In genomic region chr7:91556956-91557650, GRCh38 we compare ENCODE assay signal across 15 cellular contexts.
DNase-seq lines count a peak whose midpoint lies in the region; ATAC-seq, FAIRE-seq and TF ChIP-seq lines count a peak whose summit lies in the region.
"Had no signal": no experiment of that assay in that cellular context is flagged by ENCODE, and none has a peak within 500 bp of the region (broad histone marks: within the 10 kb centered on the region; RNA-seq: fewer than 3 reads in every experiment).

No MANE protein-coding gene starts in this region.

- no peaks in the 10 kb centered on the region for H3K79me1 ChIP-seq in neuronal stem cell (ENCODE audit: low read depth, low read length)

- no peak overlapping the region for H2BK5ac ChIP-seq in neuronal stem cell (ENCODE audit: low read length)

- H3K4ac ChIP-seq in neuronal stem cell (ENCODE audit: low read length), result no peak overlapping the region

- H3K9me3 ChIP-seq in HEK293 (ENCODE audit: control insufficient read depth, insufficient read depth, low read depth, low read length) (no peaks in the 10 kb centered on the region), PC-3 (ENCODE audit: low read length) (no peaks in the 10 kb centered on the region), neuronal stem cell (replicated peaks in 1 of 2; ENCODE audit: control insufficient read depth in 2 of 2, insufficient read depth in 1 of 2, low read depth in 1 of 2, low read length in 2 of 2) (no peaks in the 10 kb centered on the region)
- H3K9me3 ChIP-seq: gastroesophageal sphincter, right atrium auricular region had no signal

- no peak overlapping the region for H3K27ac ChIP-seq in HEK293 (ENCODE audit: extremely low read depth, low read depth, low read length)
- H3K27ac ChIP-seq in PC-3 (ENCODE audit: low read length), result peak overlapping the region; percentile 71
- H3K27ac ChIP-seq in neuronal stem cell (replicated peaks; ENCODE audit: low read length), result no peak overlapping the region
- H3K27ac ChIP-seq: dorsolateral prefrontal cortex, gastroesophageal sphincter, right atrium auricular region had no signal

- H3K27me3 ChIP-seq in PC-3 (ENCODE audit: low read length) (no peaks in the 10 kb centered on the region), bronchial epithelial cell (ENCODE audit: control insufficient read depth, insufficient read depth, low read length) (no peaks in the 10 kb centered on the region), neuronal stem cell (ENCODE audit: control insufficient read depth in 3 of 3, insufficient read depth in 3 of 3, low read depth in 1 of 3, low read length in 3 of 3) (no peaks in the 10 kb centered on the region)
- H3K27me3 ChIP-seq: dorsolateral prefrontal cortex, gastroesophageal sphincter, right atrium auricular region had no signal

- H3K36me3 ChIP-seq in HEK293 (ENCODE audit: control insufficient read depth in 2 of 2, insufficient read depth in 1 of 2, low read length in 2 of 2), result no peaks in the 10 kb centered on the region
- no peaks in the 10 kb centered on the region for H3K36me3 ChIP-seq in PC-3 (ENCODE audit: low read depth, low read length)
- no peaks in the 10 kb centered on the region for H3K36me3 ChIP-seq in bronchial epithelial cell (ENCODE audit: control insufficient read depth, insufficient read depth, low read length)
- H3K36me3 ChIP-seq in neuronal stem cell (replicated peaks in 1 of 2; ENCODE audit: control insufficient read depth in 2 of 2, insufficient read depth in 2 of 2, low read length in 2 of 2), result no peaks in the 10 kb centered on the region
- H3K36me3 ChIP-seq: gastroesophageal sphincter, right atrium auricular region had no signal

- H3K27me3 Mint-ChIP-seq in glutamatergic neuron (ENCODE audit: unreplicated experiment), result no peaks in the 10 kb centered on the region
- H3K27me3 Mint-ChIP-seq: stimulated activated memory B cell treated with anti-CD40 and anti-IgM and Interleukin-4, amounts not matched to agents 10 μg/mL and 1 μg/mL and 100 μg/mL, for 72 hours had no signal

- intact Hi-C loops in PC-3 (cut with micrococcal nuclease), result loop anchor here (5.0 to 10.0 kb wide), 3 partner anchors 202 to 295 kb away; partner anchors contain the start of gene FZD1

- peaks cover 3% of the 10 kb centered on the region for H3K9me3 Mint-ChIP-seq in glutamatergic neuron (ENCODE audit: unreplicated experiment)
- H3K9me3 Mint-ChIP-seq: stimulated activated memory B cell treated with anti-CD40 and anti-IgM and Interleukin-4, amounts not matched to agents 10 μg/mL and 1 μg/mL and 100 μg/mL, for 72 hours had no signal

- no peak overlapping the region for H4K91ac ChIP-seq in neuronal stem cell (ENCODE audit: low read depth, low read length, poor library complexity)

- H3K9me2 ChIP-seq in PC-3 (replicated peaks; ENCODE audit: low read length), result no peaks in the 10 kb centered on the region

- H3F3A ChIP-seq in PC-3 (ENCODE audit: low read length, unreplicated experiment), result no peaks in the 10 kb centered on the region

- H3K9ac ChIP-seq in PC-3 (ENCODE audit: low read length) (peak overlapping the region; percentile 23; the same call in 1 of the 2 replicates), neuronal stem cell (ENCODE audit: low read depth, low read length, poor library complexity) (no peak overlapping the region)

- H3K4me1 ChIP-seq in HEK293 (ENCODE audit: control insufficient read depth, insufficient read depth, low read length) (no peaks in the 10 kb centered on the region), PC-3 (ENCODE audit: insufficient read depth, low read length) (peaks cover 16% of the 10 kb centered on the region), neuronal stem cell (ENCODE audit: control insufficient read depth in 2 of 2, insufficient read depth in 1 of 2, low read depth in 1 of 2, low read length in 2 of 2) (peaks cover 3 to 8% of the 10 kb centered on the region in 2 donors)
- H3K4me1 ChIP-seq: gastroesophageal sphincter, right atrium auricular region had no signal

- H3K4me3 ChIP-seq in HEK293 (ENCODE audit: low read depth, low read length) (no peak overlapping the region), PC-3 (ENCODE audit: low read length) (no peak overlapping the region), bronchial epithelial cell (ENCODE audit: low read depth, low read length) (no peak overlapping the region), neuronal stem cell (ENCODE audit: low read length in 2 of 2) (no peak overlapping the region), foreskin fibroblast (ENCODE audit: low read depth in 1 of 2, low read length in 2 of 2) (no peak overlapping the region)
- H3K4me3 ChIP-seq: dorsolateral prefrontal cortex, gastroesophageal sphincter, right atrium auricular region had no signal

- H3K27ac Mint-ChIP-seq in glutamatergic neuron (ENCODE audit: unreplicated experiment), result no peak overlapping the region
- H3K27ac Mint-ChIP-seq: stimulated activated memory B cell treated with anti-CD40 and anti-IgM and Interleukin-4, amounts not matched to agents 10 μg/mL and 1 μg/mL and 100 μg/mL, for 72 hours had no signal

- no peaks in the 10 kb centered on the region for H3K4me1 Mint-ChIP-seq in glutamatergic neuron (ENCODE audit: low read depth, unreplicated experiment)
- H3K4me1 Mint-ChIP-seq: stimulated activated memory B cell treated with anti-CD40 and anti-IgM and Interleukin-4, amounts not matched to agents 10 μg/mL and 1 μg/mL and 100 μg/mL, for 72 hours had no signal

- H3K4me3 Mint-ChIP-seq in glutamatergic neuron (ENCODE audit: unreplicated experiment), result no peak overlapping the region
- H3K4me3 Mint-ChIP-seq: stimulated activated memory B cell treated with anti-CD40 and anti-IgM and Interleukin-4, amounts not matched to agents 10 μg/mL and 1 μg/mL and 100 μg/mL, for 72 hours had no signal

- TF ChIP-seq CTCF in HEK293 (tag by site-specific recombination; IDR thresholded peaks at IDR 0.05), result no peak
- TF ChIP-seq CTCF in PC-3 (conservative IDR thresholded peaks at IDR 0.05; ENCODE audit: low read depth, low read length), result no peak
- no peak for TF ChIP-seq CTCF in bronchial epithelial cell (IDR thresholded peaks at IDR 0.05; ENCODE audit: insufficient read depth, low read length, severe bottlenecking)
- no peak for TF ChIP-seq CTCF in foreskin fibroblast (IDR thresholded peaks at IDR 0.05; ENCODE audit: low read depth, low read length)
- TF ChIP-seq CTCF in glutamatergic neuron (IDR thresholded peaks at IDR 0.05; ENCODE audit: partially characterized antibody, unreplicated experiment), result no peak

- CTCF ChIA-PET in HEK293 (lab: Yijun Ruan, JAX) (no interaction called here), PC-3 (lab: Charles Lee) (interaction anchor here (0.7 kb wide), 1 partner anchor 10 kb away, joined by 3 read pairs; no protein-coding TSS in a partner anchor)

- H4K20me1 ChIP-seq in PC-3 (ENCODE audit: low read length), result no peaks in the 10 kb centered on the region

- H2BK15ac ChIP-seq in neuronal stem cell (ENCODE audit: low read length), result no peak overlapping the region

- H3K18ac ChIP-seq in neuronal stem cell (ENCODE audit: low read length), result no peak overlapping the region

- no peaks in the 10 kb centered on the region for H3K79me2 ChIP-seq in PC-3 (ENCODE audit: low read length)

- no CpG with 5 or more reads among the region's 7 CpGs for WGBS in neuronal stem cell (ENCODE audit: extremely low coverage in 2 of 2, insufficient read length in 2 of 2, insufficient replicate concordance in 1 of 2), 2 donors

- no peak overlapping the region for H3K23ac ChIP-seq in neuronal stem cell (ENCODE audit: low read depth, low read length, poor library complexity)

- no peak for FAIRE-seq in bronchial epithelial cell (lab: Jason Lieb, UNC)

- peak overlapping the region; percentile 44; the same call in 1 of the 2 replicates for H3K4me2 ChIP-seq in PC-3 (ENCODE audit: low read length)
- H3K4me2 ChIP-seq in neuronal stem cell (ENCODE audit: insufficient read depth, low read length, poor library complexity, severe bottlenecking), result no peak overlapping the region

- no peak overlapping the region for H3K14ac ChIP-seq in neuronal stem cell (ENCODE audit: low read length)

- H2AK5ac ChIP-seq in neuronal stem cell (ENCODE audit: low read depth, low read length), result no peak overlapping the region

- H3K36me3 Mint-ChIP-seq in glutamatergic neuron (ENCODE audit: unreplicated experiment), result no peaks in the 10 kb centered on the region
- H3K36me3 Mint-ChIP-seq: stimulated activated memory B cell treated with anti-CD40 and anti-IgM and Interleukin-4, amounts not matched to agents 10 μg/mL and 1 μg/mL and 100 μg/mL, for 72 hours had no signal

- H2BK120ac ChIP-seq in neuronal stem cell (ENCODE audit: low read depth, low read length), result no peak overlapping the region

- H2BK12ac ChIP-seq in neuronal stem cell (ENCODE audit: low read length), result no peak overlapping the region

- no TSS peak for BruUV-seq in PC-3 (replicated peaks; lab: Mats Ljungman, UMichigan)

- DNase-seq in PC-3 (peak; percentile 5), bronchial epithelial cell (ENCODE audit: low read depth) (peak; percentile 90), neuronal stem cell (ENCODE audit: low spot score) (no peak), foreskin fibroblast (no peak), glutamatergic neuron (no peak), SW 1271 (lab: John Stamatoyannopoulos, UW) (no peak)
- DNase-seq: activated CD4-positive, alpha-beta T cell treated with anti-CD3 and anti-CD28 coated beads for 4 hours; activated effector memory CD4-positive, alpha-beta T cell treated with Interleukin-2 at 50 U/mL for 16 hours; dorsolateral prefrontal cortex; NCI-H1436 treated with DMSO at 0.1 percent for 48 hours had no signal

- ATAC-seq in PC-3 (no peak), HG02588 (IDR thresholded peaks at IDR 0.05; ENCODE audit: unreplicated experiment) (no peak)
- ATAC-seq: gastroesophageal sphincter had no signal

- H4K8ac ChIP-seq in neuronal stem cell (ENCODE audit: low read depth, low read length), result no peak overlapping the region

- POLR2A ChIA-PET in HEK293 (lab: Yijun Ruan, JAX), result no interaction called here
- POLR2A ChIA-PET in PC-3 (lab: Charles Lee; ENCODE audit: unreplicated experiment), result no interaction called here

- H2AFZ ChIP-seq in PC-3 (ENCODE audit: low read length), result no peak overlapping the region; the same call in 1 of the 2 replicates
- H2AFZ ChIP-seq in neuronal stem cell (ENCODE audit: low read length), result peak overlapping the region; percentile 48

TF ChIP-seq in HEK293, 187 proteins besides CTCF, POLR2A, EP300 and RAD21 (continues in another document):
- TF ChIP-seq ZNF561 (tag by site-specific recombination; IDR thresholded peaks at IDR 0.05; ENCODE audit: borderline replicate concordance) (peak; percentile 93), TRIM28 (IDR thresholded peaks at IDR 0.05; ENCODE audit: borderline replicate concordance, low read length) (peak; percentile 58; the same call in 1 of the 2 replicates), OSR2 (tag by site-specific recombination; IDR thresholded peaks at IDR 0.05) (no peak), ZNF394 (tag by site-specific recombination; IDR thresholded peaks at IDR 0.05; ENCODE audit: borderline replicate concordance) (no peak), SCRT1 (tag by site-specific recombination; IDR thresholded peaks at IDR 0.05; ENCODE audit: borderline replicate concordance) (no peak), ZBTB8A (tag by site-specific recombination; IDR thresholded peaks at IDR 0.05) (0 out of 2 replicates have a peak, but pooled peaks have one; percentile 25)

Comparison
In these comparisons a context has a peak if more than half of its experiments do, and no peak if none do; other contexts are left out.
1. DNase-seq: peak in PC-3 (single experiment) and bronchial epithelial cell (single experiment); none in neuronal stem cell (single experiment), foreskin fibroblast (0 of 2), glutamatergic neuron (single experiment) and SW 1271 (0 of 2).